ENCODE assay signal across 15 cellular contexts in genomic region chr10:77385315-77385714, GRCh38.
DNase-seq lines count a peak whose midpoint lies in the region; ATAC-seq and TF ChIP-seq lines count a peak whose summit lies in the region.
"Had no signal": no experiment of that assay in that cellular context is flagged by ENCODE, and none has a peak within 500 bp of the region (broad histone marks: within the 10 kb centered on the region; RNA-seq: fewer than 3 reads in every experiment).

No MANE protein-coding gene starts in this region.

- POLR2A ChIA-PET in IMR-90 (lab: Charles Lee; ENCODE audit: unreplicated experiment), result no interaction called here

- H3K36me3 Mint-ChIP-seq in stimulated activated naive B cell treated with anti-CD40 and anti-IgM and Interleukin-4, amounts not matched to agents 10 μg/mL and 1 μg/mL and 100 μg/mL, for 72 hours, result no peaks in the 10 kb centered on the region
- H3K36me3 Mint-ChIP-seq: CD14-positive monocyte; CD8-positive, alpha-beta T cell had no signal

- no peak overlapping the region for H2BK5ac ChIP-seq in IMR-90 (ENCODE audit: low read depth, low read length, poor library complexity, severe bottlenecking)
- H2BK5ac ChIP-seq in mesenchymal stem cell (ENCODE audit: low read depth, low read length, poor library complexity, severe bottlenecking), result no peak overlapping the region

- H3K4me2 ChIP-seq in IMR-90 (ENCODE audit: low read depth, low read length) (no peak overlapping the region), mesenchymal stem cell (ENCODE audit: low read length, poor library complexity, severe bottlenecking) (no peak overlapping the region)
- H3K4me2 ChIP-seq: A549 had no signal

- WGBS in IMR-90 (ENCODE audit: extremely low coverage in 2 of 2, insufficient read length in 1 of 2), 2 experiments, result no CpG with 5 or more reads among the region's 2 CpGs
- WGBS in mesenchymal stem cell, result 94% methylated on average over 2 of the region's 2 CpGs

- peaks cover 5 to 10% of the 10 kb centered on the region in 2 donors for H3K27me3 Mint-ChIP-seq in stimulated activated naive B cell treated with anti-CD40 and anti-IgM and Interleukin-4, amounts not matched to agents 10 μg/mL and 1 μg/mL and 100 μg/mL, for 72 hours

- no peak overlapping the region for H3K9ac ChIP-seq in IMR-90 (ENCODE audit: low read depth, low read length)
- H3K9ac ChIP-seq in mesenchymal stem cell (ENCODE audit: low read length), result no peak overlapping the region
- H3K9ac ChIP-seq in stomach smooth muscle (ENCODE audit: low read length in 2 of 2), result no peak overlapping the region

- H2BK12ac ChIP-seq in mesenchymal stem cell (ENCODE audit: low read length in 2 of 2), result peak overlapping the region; percentile 43 to 56

- H4K8ac ChIP-seq in IMR-90 (ENCODE audit: low read depth in 2 of 2, low read length in 2 of 2) (0 out of 4 replicates have a peak overlapping the region, but pooled peaks of 1 of the 2 experiments have one; percentile 71), mesenchymal stem cell (ENCODE audit: low read length) (no peak overlapping the region)

- intact Hi-C loops in IMR-90 (cut with micrococcal nuclease), result no loop called here

- no peak for TF ChIP-seq RAD21 in IMR-90 (IDR thresholded peaks at IDR 0.05; ENCODE audit: low read length)

- no peak overlapping the region; the same call in 1 of the 2 replicates for H3K14ac ChIP-seq in IMR-90 (replicated peaks; ENCODE audit: low read depth, low read length)
- H3K14ac ChIP-seq in mesenchymal stem cell (ENCODE audit: low read length in 2 of 2), result no peak overlapping the region

- H3K23ac ChIP-seq in IMR-90 (ENCODE audit: low read depth, low read length), result 0 out of 2 replicates have a peak overlapping the region, but pooled peaks have one; percentile 3
- H3K23ac ChIP-seq in mesenchymal stem cell (ENCODE audit: low read length in 2 of 2), result no peak overlapping the region

- H2AK9ac ChIP-seq in IMR-90 (replicated peaks; ENCODE audit: low read depth, low read length, poor library complexity), result no peak overlapping the region

- H3K56ac ChIP-seq in IMR-90 (ENCODE audit: extremely low read depth, insufficient read depth, low read length), result no peak overlapping the region

- H2BK15ac ChIP-seq in IMR-90 (ENCODE audit: low read depth, low read length) (peak overlapping the region; percentile 84; the same call in 1 of the 3 replicates), mesenchymal stem cell (ENCODE audit: low read depth, poor library complexity, severe bottlenecking) (no peak overlapping the region)

- H3K4me3 ChIP-seq in IMR-90 (ENCODE audit: insufficient read depth, low read depth, low read length) (no peak overlapping the region), mesenchymal stem cell (ENCODE audit: insufficient read depth in 1 of 2, low read depth in 1 of 2, low read length in 2 of 2) (no peak overlapping the region), stomach smooth muscle (ENCODE audit: low read length in 2 of 2) (no peak overlapping the region)
- H3K4me3 ChIP-seq: A549, HAP-1 had no signal

- TF ChIP-seq CTCF in IMR-90 (conservative IDR thresholded peaks at IDR 0.05; ENCODE audit: low read depth, low read length), result no peak

- H3K18ac ChIP-seq in IMR-90 (ENCODE audit: low read depth, low read length) (no peak overlapping the region), mesenchymal stem cell (ENCODE audit: low read depth in 1 of 2, low read length in 2 of 2) (no peak overlapping the region)

- H3K4me1 ChIP-seq in IMR-90 (ENCODE audit: control insufficient read depth, insufficient read depth, low read length) (peaks cover 3% of the 10 kb centered on the region), mesenchymal stem cell (ENCODE audit: control insufficient read depth, insufficient read depth, low read depth, low read length) (peaks cover 5% of the 10 kb centered on the region), stomach smooth muscle (ENCODE audit: control insufficient read depth, insufficient read depth, low read length) (peaks cover 40% of the 10 kb centered on the region)
- H3K4me1 ChIP-seq: HAP-1 had no signal

- no peak overlapping the region for H4K5ac ChIP-seq in IMR-90 (ENCODE audit: low read depth, low read length)

- no peak overlapping the region for H3K27ac Mint-ChIP-seq in stimulated activated naive B cell treated with anti-CD40 and anti-IgM and Interleukin-4, amounts not matched to agents 10 μg/mL and 1 μg/mL and 100 μg/mL, for 72 hours
- H3K27ac Mint-ChIP-seq: CD14-positive monocyte had no signal

- H3K4me1 Mint-ChIP-seq in stimulated activated naive B cell treated with anti-CD40 and anti-IgM and Interleukin-4, amounts not matched to agents 10 μg/mL and 1 μg/mL and 100 μg/mL, for 72 hours, result no peaks in the 10 kb centered on the region

- dilution Hi-C loops in IMR-90 (cut with HindIII; ENCODE audit: low sequenced_read_pairs, unreplicated experiment), result no loop called here

- TF ChIP-seq POLR2A in IMR-90 (IDR thresholded peaks at IDR 0.05; ENCODE audit: low read depth, low read length), result no peak

- H4K20me1 ChIP-seq in IMR-90 (ENCODE audit: insufficient read depth, low read length), result no peaks in the 10 kb centered on the region

- peak overlapping the region; percentile 18; the same call in 1 of the 2 replicates for H2AK5ac ChIP-seq in IMR-90 (ENCODE audit: low read depth, low read length)
- H2AK5ac ChIP-seq in mesenchymal stem cell (ENCODE audit: low read length, severe bottlenecking), result peak overlapping the region; percentile 45

- H3K27ac ChIP-seq in IMR-90 (ENCODE audit: insufficient read depth, low read length), result no peak overlapping the region
- H3K27ac ChIP-seq in mesenchymal stem cell (ENCODE audit: low read length, poor library complexity, severe bottlenecking), result no peak overlapping the region
- peak overlapping the region; percentile 19 for H3K27ac ChIP-seq in stomach smooth muscle (ENCODE audit: low read length)

- no peaks in the 10 kb centered on the region for H3K36me3 ChIP-seq in IMR-90 (ENCODE audit: control insufficient read depth, insufficient read depth, low read length)
- H3K36me3 ChIP-seq in mesenchymal stem cell (ENCODE audit: control insufficient read depth in 1 of 2, insufficient read depth in 2 of 2, low read depth in 1 of 2, low read length in 2 of 2), result no peaks in the 10 kb centered on the region
- no peaks in the 10 kb centered on the region for H3K36me3 ChIP-seq in stomach smooth muscle (ENCODE audit: control insufficient read depth in 2 of 2, insufficient read depth in 2 of 2, low read length in 2 of 2)
- H3K36me3 ChIP-seq: HAP-1 had no signal

- no peaks in the 10 kb centered on the region for H3K9me3 Mint-ChIP-seq in stimulated activated naive B cell treated with anti-CD40 and anti-IgM and Interleukin-4, amounts not matched to agents 10 μg/mL and 1 μg/mL and 100 μg/mL, for 72 hours
- H3K9me3 Mint-ChIP-seq: CD8-positive, alpha-beta T cell had no signal

- H2AFZ ChIP-seq in IMR-90 (replicated peaks; ENCODE audit: low read length, poor library complexity) (no peak overlapping the region), mesenchymal stem cell (ENCODE audit: low read depth, low read length) (no peak overlapping the region)

- H3K79me1 ChIP-seq in IMR-90 (ENCODE audit: low read depth in 1 of 2, low read length in 2 of 2), result peaks cover 0 to 16% of the 10 kb centered on the region in 2 experiments; a peak in 2 of 4 replicates
- H3K79me1 ChIP-seq in mesenchymal stem cell (replicated peaks; ENCODE audit: low read length, poor library complexity, severe bottlenecking), result peaks cover 13% of the 10 kb centered on the region

- DNase-seq in IMR-90, result no peak
- DNase-seq in mesenchymal stem cell, result no peak
- no peak for DNase-seq in NCI-H1436 (lab: John Stamatoyannopoulos, UW)
- DNase-seq in stimulated activated naive B cell treated with anti-CD40 and anti-IgM and Interleukin-4, amounts not matched to agents 10 μg/mL and 1 μg/mL and 100 μg/mL, for 72 hours, result no peak
- no peak for DNase-seq in stimulated activated naive CD8-positive, alpha-beta T cell treated with anti-CD3 and anti-CD28 coated beads, Interleukin-15, Interleukin-2, amounts not matched to agents 100 U/mL and 50 U/mL, for 24 hours
- DNase-seq in activated CD4-positive, alpha-beta T cell treated with anti-CD3 and anti-CD28 coated beads, Interleukin-2, amount 50 U/mL, for 48 hours, result no peak
- DNase-seq: CD8-positive, alpha-beta T cell; COR-L47; DND-41; GDM1 had no signal

- ATAC-seq in IMR-90 (ENCODE audit: low read depth), result no peak
- no peak for ATAC-seq in stimulated activated naive B cell treated with anti-CD40 and anti-IgM and Interleukin-4, amounts not matched to agents 10 μg/mL and 1 μg/mL and 100 μg/mL, for 72 hours (replicated peaks)
- no peak for ATAC-seq in stimulated activated naive CD8-positive, alpha-beta T cell treated with anti-CD3 and anti-CD28 coated beads, Interleukin-15, Interleukin-2, amounts not matched to agents 100 U/mL and 50 U/mL, for 24 hours
- ATAC-seq: A549; CD8-positive, alpha-beta T cell; HepG2 had no signal

- H3K9me3 ChIP-seq in IMR-90 (ENCODE audit: control insufficient read depth, insufficient read depth, low read length) (no peaks in the 10 kb centered on the region), mesenchymal stem cell (ENCODE audit: control insufficient read depth, low read length) (no peaks in the 10 kb centered on the region), stomach smooth muscle (ENCODE audit: control insufficient read depth in 2 of 2, low read length in 2 of 2) (no peaks in the 10 kb centered on the region)
- H3K9me3 ChIP-seq: A549, HAP-1 had no signal

- peaks cover 17% of the 10 kb centered on the region for H3K9me1 ChIP-seq in IMR-90 (ENCODE audit: insufficient read depth, low read length)

- no TSS peak for BruUV-seq in IMR-90 (replicated peaks; lab: Mats Ljungman, UMichigan)

- in situ Hi-C loops in IMR-90 (cut with MboI; ENCODE audit: low sequenced_read_pairs), result no loop called here

- H3K27me3 ChIP-seq in IMR-90 (ENCODE audit: control insufficient read depth, insufficient read depth, low read length), result no peaks in the 10 kb centered on the region
- no peaks in the 10 kb centered on the region for H3K27me3 ChIP-seq in mesenchymal stem cell (ENCODE audit: control insufficient read depth in 1 of 2, insufficient read depth in 1 of 2, low read length in 2 of 2)
- no peaks in the 10 kb centered on the region for H3K27me3 ChIP-seq in stomach smooth muscle (ENCODE audit: control insufficient read depth in 1 of 2, insufficient read depth in 2 of 2, low read length in 2 of 2)

- H3K4ac ChIP-seq in IMR-90 (ENCODE audit: low read depth, low read length) (peak overlapping the region; percentile 52), mesenchymal stem cell (ENCODE audit: low read depth in 1 of 2, low read length in 2 of 2) (no peak overlapping the region)

- H4K91ac ChIP-seq in IMR-90 (ENCODE audit: insufficient read depth, low read depth, low read length) (0 out of 2 replicates have a peak overlapping the region, but pooled peaks have one; percentile 1), mesenchymal stem cell (ENCODE audit: low read length) (no peak overlapping the region)

- H3K4me3 Mint-ChIP-seq in stimulated activated naive B cell treated with anti-CD40 and anti-IgM and Interleukin-4, amounts not matched to agents 10 μg/mL and 1 μg/mL and 100 μg/mL, for 72 hours, result no peak overlapping the region
- H3K4me3 Mint-ChIP-seq: CD14-positive monocyte; CD8-positive, alpha-beta T cell had no signal

- peak overlapping the region; percentile 68; the same call in 1 of the 2 replicates for H2BK20ac ChIP-seq in IMR-90 (ENCODE audit: low read depth, low read length)

- H2BK120ac ChIP-seq in IMR-90 (ENCODE audit: low read depth, low read length) (peak overlapping the region; percentile 84), mesenchymal stem cell (ENCODE audit: low read depth, low read length) (no peak overlapping the region)

- CTCF ChIA-PET in IMR-90 (lab: Yijun Ruan, JAX), result interaction anchor here (1.0 kb wide), 1 partner anchor 73 kb away, joined by 3 read pairs; no protein-coding TSS in a partner anchor
